Comparison of ENCODE assay signal across 22 cellular contexts in genomic region chr11:117820516-117820915, GRCh38. TPM values are rescaled to one million over a fixed set of nuclear protein-coding genes. Genes with fewer than 3 reads are reported as not detected.
"Had no signal": no experiment of that assay in that cellular context is flagged by ENCODE, and none has a peak within 500 bp of the region (broad histone marks: within the 10 kb centered on the region; RNA-seq: fewer than 3 reads in every experiment).

No MANE protein-coding gene starts in this region.

- H3K36me3 Mint-ChIP-seq: natural killer cell had no signal

- H3K9me3 ChIP-seq: esophagus muscularis mucosa, gastroesophageal sphincter, heart left ventricle, lower lobe of right lung, suprapubic skin, transverse colon, vagina had no signal

- H3K27ac ChIP-seq: brain microvascular endothelial cell, coronary artery, esophagus muscularis mucosa, gastroesophageal sphincter, heart left ventricle, lower lobe of right lung, suprapubic skin, transverse colon, vagina had no signal

- H3K27me3 ChIP-seq: brain microvascular endothelial cell, heart left ventricle, suprapubic skin, transverse colon, vagina had no signal

- DNase-seq: activated CD4-positive, alpha-beta T cell treated with anti-CD3 and anti-CD28 coated beads, Interleukin-2, amount 10 ng/mL, durations not matched to agents 7 days and 5 days; activated CD8-positive, alpha-beta memory T cell treated with anti-CD3 and anti-CD28 coated beads, Interleukin-2, amount 50 U/mL, for 4 hours; activated naive CD4-positive, alpha-beta T cell treated with anti-CD3 and anti-CD28 coated beads for 36 hours; activated T-cell treated with anti-CD3 and anti-CD28 coated beads, Interleukin-2, amount 50 U/mL, for 4 hours; anterior cingulate cortex; brain microvascular endothelial cell; lower lobe of right lung; natural killer cell; retina; stimulated activated CD8-positive, alpha-beta memory T cell treated with anti-CD3 and anti-CD28 coated beads, Interleukin-4, amount 100 ng/mL, for 48 hours; stimulated activated naive CD8-positive, alpha-beta T cell treated with anti-CD3 and anti-CD28 coated beads, Interleukin-15, amount 100 ng/mL, for 72 hours; T1000 had no signal

- H3K36me3 ChIP-seq: brain microvascular endothelial cell, esophagus muscularis mucosa, gastroesophageal sphincter, heart left ventricle, lower lobe of right lung, suprapubic skin, transverse colon, vagina had no signal

- H3K9me3 Mint-ChIP-seq: activated CD4-positive, alpha-beta T cell treated with anti-CD3 and anti-CD28 coated beads, Interleukin-2, amount 10 ng/mL, durations not matched to agents 7 days and 5 days; activated naive CD4-positive, alpha-beta T cell treated with anti-CD3 and anti-CD28 coated beads for 36 hours; activated T-cell treated with anti-CD3 and anti-CD28 coated beads, Interleukin-2, amount 50 U/mL, for 4 hours; central memory CD8-positive, alpha-beta T cell; natural killer cell; stimulated activated naive CD8-positive, alpha-beta T cell treated with anti-CD3 and anti-CD28 coated beads, Interleukin-15, amount 100 ng/mL, for 72 hours had no signal

- ATAC-seq: activated CD4-positive, CD25-positive, alpha-beta regulatory T cell treated with anti-CD3 and anti-CD28 coated beads, Interleukin-2, amount 50 U/mL, for 24 hours; activated T-cell treated with anti-CD3 and anti-CD28 coated beads, Interleukin-2, amount 50 U/mL, for 4 hours; gastroesophageal sphincter; heart left ventricle; lower lobe of right lung; natural killer cell; stimulated activated naive CD8-positive, alpha-beta T cell treated with anti-CD3 and anti-CD28 coated beads, Interleukin-15, amount 100 ng/mL, for 72 hours had no signal

- H3K4me3 Mint-ChIP-seq: activated CD4-positive, alpha-beta T cell treated with anti-CD3 and anti-CD28 coated beads, Interleukin-2, amount 10 ng/mL, durations not matched to agents 7 days and 5 days; activated naive CD4-positive, alpha-beta T cell treated with anti-CD3 and anti-CD28 coated beads for 36 hours; activated T-cell treated with anti-CD3 and anti-CD28 coated beads, Interleukin-2, amount 50 U/mL, for 4 hours; central memory CD8-positive, alpha-beta T cell; natural killer cell; stimulated activated naive CD8-positive, alpha-beta T cell treated with anti-CD3 and anti-CD28 coated beads, Interleukin-15, amount 100 ng/mL, for 72 hours had no signal

- H3K4me3 ChIP-seq: coronary artery, esophagus muscularis mucosa, gastroesophageal sphincter, heart left ventricle, lower lobe of right lung, suprapubic skin, transverse colon, vagina had no signal

- H3K27ac Mint-ChIP-seq: activated CD4-positive, alpha-beta T cell treated with anti-CD3 and anti-CD28 coated beads, Interleukin-2, amount 10 ng/mL, durations not matched to agents 7 days and 5 days; activated naive CD4-positive, alpha-beta T cell treated with anti-CD3 and anti-CD28 coated beads for 36 hours had no signal

RNA-seq across cellular contexts. Expression of gene FXYD2, which starts 4.0 kb away (rescaled TPM):
- total RNA-seq: suprapubic skin had no signal

RNA-seq across cellular contexts. Expression of gene DSCAML1, which starts 23.5 kb away (rescaled TPM):
- total RNA-seq: activated T-cell treated with anti-CD3 and anti-CD28 coated beads, Interleukin-2, amount 50 U/mL, for 4 hours had no signal

RNA-seq across cellular contexts. Expression of gene FXYD6, which starts 55.9 kb away (rescaled TPM):
- total RNA-seq: activated CD4-positive, alpha-beta T cell treated with anti-CD3 and anti-CD28 coated beads, Interleukin-2, amount 10 ng/mL, durations not matched to agents 7 days and 5 days; activated naive CD4-positive, alpha-beta T cell treated with anti-CD3 and anti-CD28 coated beads for 36 hours; T-helper 1 cell treated with Interleukin-12 subunit alpha and Interleukin-12 subunit beta and Interleukin-4 antibody, amounts not matched to agents 30 ng/mL and 1 ng/mL, for 36 hours had no signal
